Comparison of ENCODE assay signal across 13 cellular contexts in genomic region chr4:35525192-35525978, GRCh38.
DNase-seq lines count a peak whose midpoint lies in the region; ATAC-seq lines count a peak whose summit lies in the region.
"Had no signal": no experiment of that assay in that cellular context is flagged by ENCODE, and none has a peak within 500 bp of the region (broad histone marks: within the 10 kb centered on the region; RNA-seq: fewer than 3 reads in every experiment).

No MANE protein-coding gene starts in this region.

- no peaks in the 10 kb centered on the region for H3K4me1 Mint-ChIP-seq in natural killer cell treated with Interleukin-12 subunit alpha and Interleukin-12 subunit beta and Interleukin-15 and Interleukin-18, amount 100 ng/mL, for 72 hours (ENCODE audit: low read depth in 2 of 2)

- H3K4me3 ChIP-seq in endocrine pancreas (ENCODE audit: control insufficient read depth, insufficient read depth, low read length): peak overlapping the region; percentile 22
- H3K4me3 ChIP-seq: lung, MG63 had no signal

- H3K4me3 Mint-ChIP-seq in natural killer cell treated with Interleukin-12 subunit alpha and Interleukin-12 subunit beta and Interleukin-15 and Interleukin-18, amount 100 ng/mL, for 72 hours: peak overlapping the region; percentile 9

- no peaks in the 10 kb centered on the region for H3K27me3 ChIP-seq in endocrine pancreas (ENCODE audit: control insufficient read depth, insufficient read depth, low read length)
- H3K27me3 ChIP-seq: BE2C, MG63 had no signal

- H3K9ac ChIP-seq in ES-I3 (ENCODE audit: low read depth, low read length): peak overlapping the region; percentile 31; the same call in 1 of the 2 replicates
- no peak overlapping the region for H3K9ac ChIP-seq in endocrine pancreas (ENCODE audit: control insufficient read depth, insufficient read depth, low read length)

- H3K27me3 Mint-ChIP-seq in natural killer cell treated with Interleukin-12 subunit alpha and Interleukin-12 subunit beta and Interleukin-15 and Interleukin-18, amount 100 ng/mL, for 72 hours: no peaks in the 10 kb centered on the region

- peaks cover 12% of the 10 kb centered on the region for H3K9me3 Mint-ChIP-seq in natural killer cell treated with Interleukin-12 subunit alpha and Interleukin-12 subunit beta and Interleukin-15 and Interleukin-18, amount 100 ng/mL, for 72 hours

- DNase-seq in NCI-H187 (lab: John Stamatoyannopoulos, UW): peak; percentile 51 to 74
- peak; percentile 60 for DNase-seq in natural killer cell treated with Interleukin-12 subunit alpha and Interleukin-12 subunit beta and Interleukin-15 and Interleukin-18, amount 100 ng/mL, for 72 hours (ENCODE audit: low spot score)
- DNase-seq in DMS 273 (lab: John Stamatoyannopoulos, UW; ENCODE audit: unreplicated experiment): no peak
- DNase-seq in middle frontal gyrus (ENCODE audit: extremely low spot score, low spot score): no peak
- DNase-seq: BE2C, EL, MG63, SHP77 had no signal

- H3K9me3 ChIP-seq in ES-I3 (ENCODE audit: control insufficient read depth, insufficient read depth, low read length): no peaks in the 10 kb centered on the region
- no peaks in the 10 kb centered on the region for H3K9me3 ChIP-seq in endocrine pancreas (ENCODE audit: control insufficient read depth, low read length)
- H3K9me3 ChIP-seq: BE2C, MG63 had no signal

- ATAC-seq in natural killer cell treated with Interleukin-12 subunit alpha and Interleukin-12 subunit beta and Interleukin-15 and Interleukin-18, amount 100 ng/mL, for 72 hours: peak; percentile 78 to 92
- ATAC-seq in GM19328 (IDR thresholded peaks at IDR 0.05; ENCODE audit: unreplicated experiment) (no peak), GM18519 (IDR thresholded peaks at IDR 0.05; ENCODE audit: low FRiP score, unreplicated experiment) (no peak)

- no peaks in the 10 kb centered on the region for H3K4me1 ChIP-seq in ES-I3 (ENCODE audit: insufficient read depth, low read length)
- H3K4me1 ChIP-seq in endocrine pancreas (ENCODE audit: control insufficient read depth, insufficient read depth, low read length): no peaks in the 10 kb centered on the region
- H3K4me1 ChIP-seq: BE2C had no signal

- no peaks in the 10 kb centered on the region for H3K36me3 Mint-ChIP-seq in natural killer cell treated with Interleukin-12 subunit alpha and Interleukin-12 subunit beta and Interleukin-15 and Interleukin-18, amount 100 ng/mL, for 72 hours

- peak overlapping the region in 1 of 2 donors; percentile 56 for H3K27ac Mint-ChIP-seq in natural killer cell treated with Interleukin-12 subunit alpha and Interleukin-12 subunit beta and Interleukin-15 and Interleukin-18, amount 100 ng/mL, for 72 hours

- H3K36me3 ChIP-seq in ES-I3 (ENCODE audit: insufficient read depth, low read length): no peaks in the 10 kb centered on the region
- no peaks in the 10 kb centered on the region for H3K36me3 ChIP-seq in endocrine pancreas (ENCODE audit: control insufficient read depth, insufficient read depth, low read length)
- H3K36me3 ChIP-seq: BE2C, MG63 had no signal

Comparison
In these comparisons a context has a peak if more than half of its experiments do, and no peak if none do; other contexts are left out.
1. DNase-seq: peak in NCI-H187 (2 of 2) and natural killer cell treated with Interleukin-12 subunit alpha and Interleukin-12 subunit beta and Interleukin-15 and Interleukin-18, amount 100 ng/mL, for 72 hours (single experiment); none in DMS 273 (single experiment) and middle frontal gyrus (single experiment).
2. ATAC-seq: peak in natural killer cell treated with Interleukin-12 subunit alpha and Interleukin-12 subunit beta and Interleukin-15 and Interleukin-18, amount 100 ng/mL, for 72 hours (2 of 2); none in GM19328 (single experiment) and GM18519 (single experiment).